Comparison of ENCODE assay signal across 8 cellular contexts in genomic region chr4:173371292-173372192, GRCh38. TPM values are rescaled to one million over a fixed set of nuclear protein-coding genes. Genes with fewer than 3 reads are reported as not detected.
DNase-seq lines count a peak whose midpoint lies in the region; ATAC-seq, FAIRE-seq and TF ChIP-seq lines count a peak whose summit lies in the region.

No MANE protein-coding gene starts in this region.

- peak; percentile 50 for FAIRE-seq in GM18507 (lab: Jason Lieb, UNC)

- H3K4me1 ChIP-seq in colonic mucosa = no peaks in the 10 kb centered on the region

- peaks cover 25% of the 10 kb centered on the region for H3K36me3 Mint-ChIP-seq in activated CD4-positive, alpha-beta T cell treated with anti-CD3 and anti-CD28 coated beads, Interleukin-2, amount 10 ng/mL, durations not matched to agents 24 days and 14 days (ENCODE audit: low read depth)

- peak overlapping the region; percentile 79 for H3K4me3 ChIP-seq in colonic mucosa

- H3K9ac ChIP-seq in colonic mucosa (ENCODE audit: low read depth in 2 of 2, low read length in 2 of 2) = peak overlapping the region; percentile 82 to 88

- no peaks in the 10 kb centered on the region for H3K9me3 ChIP-seq in colonic mucosa

- peaks cover 38% of the 10 kb centered on the region for H3K4me1 Mint-ChIP-seq in activated CD4-positive, alpha-beta T cell treated with anti-CD3 and anti-CD28 coated beads, Interleukin-2, amount 10 ng/mL, durations not matched to agents 24 days and 14 days

- intact Hi-C loops in activated CD4-positive, alpha-beta T cell treated with anti-CD3 and anti-CD28 coated beads, Interleukin-2, amount 10 ng/mL, durations not matched to agents 24 days and 14 days (cut with micrococcal nuclease) = loop anchor here (1.0 to 5.0 kb wide), 3 partner anchors 9 to 911 kb away; partner anchors contain the start of genes CEP44 and FBXO8
- intact Hi-C loops in colonic mucosa (cut with DNase I) = loop anchor here (5.0 kb wide), 1 partner anchor 39 kb away; the partner anchor contains the start of gene HMGB2

- no peaks in the 10 kb centered on the region for H3K9me3 Mint-ChIP-seq in activated CD4-positive, alpha-beta T cell treated with anti-CD3 and anti-CD28 coated beads, Interleukin-2, amount 10 ng/mL, durations not matched to agents 24 days and 14 days

- H3K27ac Mint-ChIP-seq in activated CD4-positive, alpha-beta T cell treated with anti-CD3 and anti-CD28 coated beads, Interleukin-2, amount 10 ng/mL, durations not matched to agents 24 days and 14 days = peak overlapping the region; percentile 92

- H3K4me3 Mint-ChIP-seq in activated CD4-positive, alpha-beta T cell treated with anti-CD3 and anti-CD28 coated beads, Interleukin-2, amount 10 ng/mL, durations not matched to agents 24 days and 14 days = peak overlapping the region; percentile 100

- ATAC-seq in HG02973 (IDR thresholded peaks at IDR 0.05; ENCODE audit: unreplicated experiment) = peak; percentile 21
- ATAC-seq in left lobe of liver = peak; percentile 46

- no peaks in the 10 kb centered on the region for H3K27me3 Mint-ChIP-seq in activated CD4-positive, alpha-beta T cell treated with anti-CD3 and anti-CD28 coated beads, Interleukin-2, amount 10 ng/mL, durations not matched to agents 24 days and 14 days

- no peaks in the 10 kb centered on the region for H3K36me3 ChIP-seq in colonic mucosa

- peak overlapping the region; percentile 98 for H3K27ac ChIP-seq in colonic mucosa

- peak; percentile 21 for DNase-seq in 8988T
- no peak for DNase-seq in GM18507 (ENCODE audit: extremely low spot score, insufficient read length, low read depth)
- peak; percentile 24 for DNase-seq in NCI-H2171 (lab: John Stamatoyannopoulos, UW)
- DNase-seq in activated CD4-positive, alpha-beta T cell treated with anti-CD3 and anti-CD28 coated beads, Interleukin-2, amount 10 ng/mL, durations not matched to agents 24 days and 14 days = peak; percentile 84
- DNase-seq in colonic mucosa = peak; percentile 75
- peak; percentile 78 for DNase-seq in left lobe of liver (ENCODE audit: low spot score)
- DNase-seq in stimulated activated CD4-positive, alpha-beta T cell treated with anti-CD3 and anti-CD28 coated beads, Interleukin-2, amount 100 ng/mL, for 24 hours = peak; percentile 47 to 50

- no peaks in the 10 kb centered on the region for H3K27me3 ChIP-seq in colonic mucosa

- TF ChIP-seq CTCF in colonic mucosa (IDR thresholded peaks at IDR 0.05) = no peak

RNA-seq across cellular contexts. Expression of gene SAP30, which starts 0.8 kb away (rescaled TPM):
- 33.1 and 33.8 TPM in 2 replicates for total RNA-seq in activated CD4-positive, alpha-beta T cell treated with anti-CD3 and anti-CD28 coated beads, Interleukin-2, amount 10 ng/mL, durations not matched to agents 24 days and 14 days
- total RNA-seq in colonic mucosa (10 to 100 TPM; 18.8 to 20.0 TPM), left lobe of liver (3.8 TPM)

RNA-seq across cellular contexts. Expression of gene SCRG1, which starts 27.4 kb away (rescaled TPM):
- not detected in 2 replicates for total RNA-seq in activated CD4-positive, alpha-beta T cell treated with anti-CD3 and anti-CD28 coated beads, Interleukin-2, amount 10 ng/mL, durations not matched to agents 24 days and 14 days
- total RNA-seq in colonic mucosa = under 1 TPM in 1 of 2 donors, not detected in 1; 0.80 TPM
- total RNA-seq in left lobe of liver = not detected

RNA-seq across cellular contexts. Expression of gene HMGB2, which starts 37.4 kb away (rescaled TPM):
- 311 and 315 TPM in 2 replicates for total RNA-seq in activated CD4-positive, alpha-beta T cell treated with anti-CD3 and anti-CD28 coated beads, Interleukin-2, amount 10 ng/mL, durations not matched to agents 24 days and 14 days
- total RNA-seq in colonic mucosa (100 to 1,000 TPM in 1 of 2 donors, 10 to 100 TPM in 1; 94.3 to 246 TPM), left lobe of liver (4.8 TPM)

Comparison
In these comparisons a context has a peak if more than half of its experiments do, and no peak if none do; other contexts are left out.
1. RNA of gene HMGB2, which starts 37.4 kb away (total RNA-seq): 311 to 315 TPM in activated CD4-positive, alpha-beta T cell treated with anti-CD3 and anti-CD28 coated beads, Interleukin-2, amount 10 ng/mL, durations not matched to agents 24 days and 14 days and 94.3 to 246 TPM in colonic mucosa; 4.8 TPM in left lobe of liver (single experiment); every median in the first group is over 10 times any median in the second.